13 cellular contexts compared by ENCODE assay signal in genomic region chr3:25037049-25037547, GRCh38.
DNase-seq lines count a peak whose midpoint lies in the region; TF ChIP-seq lines count a peak whose summit lies in the region.
"Had no signal": no experiment of that assay in that cellular context is flagged by ENCODE, and none has a peak within 500 bp of the region (broad histone marks: within the 10 kb centered on the region; RNA-seq: fewer than 3 reads in every experiment).

No MANE protein-coding gene starts in this region.

- DNase-seq in AG20443 (ENCODE audit: low spot score), result peak; percentile 31
- DNase-seq in NCI-H446 treated with DMSO at 0.1 percent for 48 hours (lab: John Stamatoyannopoulos, UW), result peak; percentile 51
- peak; percentile 29 for DNase-seq in fibroblast of gingiva (ENCODE audit: low read depth)
- DNase-seq in progenitor cell of endocrine pancreas (ENCODE audit: low spot score, unreplicated experiment), result no peak
- no peak for DNase-seq in NCI-H2171 treated with DMSO at 0.1 percent for 48 hours (lab: John Stamatoyannopoulos, UW)
- DNase-seq in activated naive CD4-positive, alpha-beta T cell treated with Interleukin-2 at 50 U/mL for 16 hours, result no peak
- DNase-seq in NCI-H187 treated with DMSO at 0.1 percent for 48 hours (lab: John Stamatoyannopoulos, UW), result no peak
- DNase-seq in NOMO-1 treated with DMSO at 0.1 percent for 48 hours (lab: John Stamatoyannopoulos, UW; ENCODE audit: unreplicated experiment), result no peak
- DNase-seq: activated gamma-delta T cell, C1 segment of cervical spinal cord, mesendoderm, pancreas, WERI-Rb-1 had no signal

- peaks cover 3% of the 10 kb centered on the region for H3K9me3 Mint-ChIP-seq in progenitor cell of endocrine pancreas (ENCODE audit: low read depth)

- peaks cover 19% of the 10 kb centered on the region for H3K4me1 Mint-ChIP-seq in progenitor cell of endocrine pancreas (ENCODE audit: low read depth)

- TF ChIP-seq CTCF in progenitor cell of endocrine pancreas (IDR thresholded peaks at IDR 0.05; ENCODE audit: unreplicated experiment), result no peak

- peak overlapping the region; percentile 43 for H3K27ac Mint-ChIP-seq in progenitor cell of endocrine pancreas

- H3K4me3 Mint-ChIP-seq in progenitor cell of endocrine pancreas (ENCODE audit: low read depth), result no peak overlapping the region

- H3K27me3 Mint-ChIP-seq in progenitor cell of endocrine pancreas, result no peaks in the 10 kb centered on the region

- H3K36me3 Mint-ChIP-seq in progenitor cell of endocrine pancreas (ENCODE audit: insufficient read depth), result no peaks in the 10 kb centered on the region

Comparison
In these comparisons a context has a peak if more than half of its experiments do, and no peak if none do; other contexts are left out.
1. DNase-seq: peak in AG20443 (single experiment), NCI-H446 treated with DMSO at 0.1 percent for 48 hours (single experiment) and fibroblast of gingiva (single experiment); none in progenitor cell of endocrine pancreas (single experiment), NCI-H2171 treated with DMSO at 0.1 percent for 48 hours (single experiment), activated naive CD4-positive, alpha-beta T cell treated with Interleukin-2 at 50 U/mL for 16 hours (single experiment), NCI-H187 treated with DMSO at 0.1 percent for 48 hours (single experiment) and NOMO-1 treated with DMSO at 0.1 percent for 48 hours (single experiment).